22 cellular contexts compared by ENCODE assay signal in genomic region chr3:195118671-195119070, GRCh38.
DNase-seq lines count a peak whose midpoint lies in the region; ATAC-seq and TF ChIP-seq lines count a peak whose summit lies in the region.
"Had no signal": no experiment of that assay in that cellular context is flagged by ENCODE, and none has a peak within 500 bp of the region (broad histone marks: within the 10 kb centered on the region; RNA-seq: fewer than 3 reads in every experiment).

No MANE protein-coding gene starts in this region.

- no peak for TF ChIP-seq CTCF in RWPE2 (IDR thresholded peaks at IDR 0.05; ENCODE audit: poor library complexity, severe bottlenecking)

- no peaks in the 10 kb centered on the region for H3K27me3 ChIP-seq in HUES48 (ENCODE audit: control insufficient read depth, insufficient read depth, low read length)
- no peaks in the 10 kb centered on the region for H3K27me3 ChIP-seq in RWPE2 (ENCODE audit: insufficient read depth, poor library complexity, severe bottlenecking)
- no peaks in the 10 kb centered on the region for H3K27me3 ChIP-seq in trophoblast cell (ENCODE audit: insufficient read depth, low read length)
- H3K27me3 ChIP-seq: MG63, testis had no signal

- H3K27ac ChIP-seq in HUES48 (ENCODE audit: low read depth, low read length) (peak overlapping the region; percentile 84), RWPE2 (ENCODE audit: poor library complexity, severe bottlenecking) (peak overlapping the region; percentile 17), epithelial cell of prostate (peak overlapping the region; percentile 23), trophoblast cell (ENCODE audit: low read depth, low read length) (peak overlapping the region; percentile 76)
- H3K27ac ChIP-seq: psoas muscle, SK-N-MC had no signal

- H3K4me2 ChIP-seq in trophoblast cell (ENCODE audit: low read length), result no peak overlapping the region

- H3K23ac ChIP-seq in trophoblast cell (ENCODE audit: low read length), result no peak overlapping the region

- no peaks in the 10 kb centered on the region for H3K79me2 ChIP-seq in trophoblast cell (ENCODE audit: control insufficient read depth, insufficient read depth, low read length, poor library complexity)

- H4K91ac ChIP-seq in trophoblast cell (ENCODE audit: low read depth, low read length), result peak overlapping the region; percentile 85

- H2BK120ac ChIP-seq in trophoblast cell (ENCODE audit: insufficient read depth, low read length, poor library complexity), result peak overlapping the region; percentile 85

- H3K18ac ChIP-seq in trophoblast cell (ENCODE audit: low read length), result peak overlapping the region; percentile 28

- H3K79me1 ChIP-seq in trophoblast cell (ENCODE audit: low read length), result peaks cover 23% of the 10 kb centered on the region

- peak overlapping the region; percentile 55 for H4K8ac ChIP-seq in trophoblast cell (ENCODE audit: low read depth, low read length)

- H3K36me3 ChIP-seq in HUES48 (ENCODE audit: control insufficient read depth, insufficient read depth, low read length) (no peaks in the 10 kb centered on the region), RWPE2 (ENCODE audit: low read depth) (no peaks in the 10 kb centered on the region), trophoblast cell (ENCODE audit: control insufficient read depth in 1 of 2, insufficient read depth in 2 of 2, low read length in 2 of 2) (no peaks in the 10 kb centered on the region)
- H3K36me3 ChIP-seq: MG63 had no signal

- H3K4me1 ChIP-seq in HUES48 (ENCODE audit: control insufficient read depth, insufficient read depth, low read length), result peaks cover 30% of the 10 kb centered on the region
- peaks cover 14% of the 10 kb centered on the region for H3K4me1 ChIP-seq in RWPE2 (ENCODE audit: insufficient read depth, poor library complexity, severe bottlenecking)
- peaks cover 13 to 26% of the 10 kb centered on the region in 2 experiments for H3K4me1 ChIP-seq in trophoblast cell (ENCODE audit: control insufficient read depth in 1 of 2, insufficient read depth in 2 of 2, low read length in 2 of 2)
- H3K4me1 ChIP-seq: psoas muscle had no signal

- peak overlapping the region; percentile 54 for H2BK5ac ChIP-seq in trophoblast cell (ENCODE audit: low read depth, low read length, poor library complexity)

- ATAC-seq in RWPE2 (ENCODE audit: low read depth) (no peak; the same call in 2 of the 3 replicates), HG03439 (IDR thresholded peaks at IDR 0.05; ENCODE audit: unreplicated experiment) (no peak)
- ATAC-seq: activated naive CD4-positive, alpha-beta T cell treated with anti-CD3 and anti-CD28 coated beads, Interleukin-2, amount 50 U/mL, for 72 hours; psoas muscle had no signal

- H3K4me3 ChIP-seq in HUES48 (ENCODE audit: low read depth, low read length) (no peak overlapping the region), RWPE2 (ENCODE audit: severe bottlenecking) (no peak overlapping the region), trophoblast cell (ENCODE audit: low read depth, low read length) (no peak overlapping the region)
- H3K4me3 ChIP-seq: MG63, psoas muscle, SK-N-MC, testis had no signal

- H3K4ac ChIP-seq in trophoblast cell (ENCODE audit: low read depth, low read length), result no peak overlapping the region

- DNase-seq in RWPE2 (ENCODE audit: low spot score), result no peak
- DNase-seq in epithelial cell of prostate (ENCODE audit: low read depth, low spot score), result no peak
- DNase-seq in trophoblast cell, result peak; percentile 93 to 98
- DNase-seq in SKM-1 treated with dmso at 0.1 percent for 144 hours (lab: John Stamatoyannopoulos, UW; ENCODE audit: unreplicated experiment), result no peak
- DNase-seq in COR-L47 (lab: John Stamatoyannopoulos, UW), result no peak
- DNase-seq in NCI-H69 (lab: John Stamatoyannopoulos, UW), result no peak
- DNase-seq: activated CD4-positive, alpha-beta memory T cell treated with anti-CD3 and anti-CD28 coated beads, Interleukin-2, amount 10 ng/mL, durations not matched to agents 7 days and 5 days; activated CD4-positive, alpha-beta T cell treated with anti-CD3 and anti-CD28 coated beads for 1 hour; CD4-positive, alpha-beta T cell; foreskin melanocyte; MG63; NCI-H1105 treated with DMSO at 0.1 percent for 48 hours; NCI-H2029 treated with DMSO at 0.1 percent for 48 hours; psoas muscle; RPMI8226; stimulated activated naive CD4-positive, alpha-beta T cell treated with Interleukin-2 at 50 U/mL for 16 hours; T-helper 2 cell had no signal

- no CpG with 5 or more reads among the region's 13 CpGs for WGBS in trophoblast cell (ENCODE audit: extremely low coverage, insufficient coverage, insufficient read length)

- no peak overlapping the region for H4K12ac ChIP-seq in trophoblast cell (ENCODE audit: low read depth, low read length)

- H2AFZ ChIP-seq in trophoblast cell (ENCODE audit: insufficient read depth, low read length, poor library complexity), result no peak overlapping the region

- peak overlapping the region; percentile 87 for H2BK12ac ChIP-seq in trophoblast cell (ENCODE audit: low read length)

- peak overlapping the region; percentile 67 for H3K14ac ChIP-seq in trophoblast cell (ENCODE audit: low read length)

- H3K9me3 ChIP-seq in HUES48 (ENCODE audit: control insufficient read depth, insufficient read depth, low read length) (no peaks in the 10 kb centered on the region), RWPE2 (ENCODE audit: severe bottlenecking) (no peaks in the 10 kb centered on the region), trophoblast cell (ENCODE audit: insufficient read depth, low read depth, low read length) (peaks cover 2% of the 10 kb centered on the region)
- H3K9me3 ChIP-seq: MG63, psoas muscle, testis had no signal

- H3K9ac ChIP-seq in HUES48 (ENCODE audit: low read depth, low read length), result no peak overlapping the region
- H3K9ac ChIP-seq in trophoblast cell (ENCODE audit: low read length), result no peak overlapping the region

- H2AK5ac ChIP-seq in trophoblast cell (ENCODE audit: low read length), result peak overlapping the region; percentile 55

Comparison
In these comparisons a context has a peak if more than half of its experiments do, and no peak if none do; other contexts are left out.
1. H3K27ac ChIP-seq: peak in every context shown above with its lines; median percentile 84 in HUES48; 76 in trophoblast cell; 23 in epithelial cell of prostate; 17 in RWPE2.
2. DNase-seq: peak in trophoblast cell (2 of 2); none in RWPE2 (single experiment), epithelial cell of prostate (single experiment), SKM-1 treated with dmso at 0.1 percent for 144 hours (single experiment), COR-L47 (single experiment) and NCI-H69 (single experiment).